17 cellular contexts compared by ENCODE assay signal in the genomic region with DNA sequence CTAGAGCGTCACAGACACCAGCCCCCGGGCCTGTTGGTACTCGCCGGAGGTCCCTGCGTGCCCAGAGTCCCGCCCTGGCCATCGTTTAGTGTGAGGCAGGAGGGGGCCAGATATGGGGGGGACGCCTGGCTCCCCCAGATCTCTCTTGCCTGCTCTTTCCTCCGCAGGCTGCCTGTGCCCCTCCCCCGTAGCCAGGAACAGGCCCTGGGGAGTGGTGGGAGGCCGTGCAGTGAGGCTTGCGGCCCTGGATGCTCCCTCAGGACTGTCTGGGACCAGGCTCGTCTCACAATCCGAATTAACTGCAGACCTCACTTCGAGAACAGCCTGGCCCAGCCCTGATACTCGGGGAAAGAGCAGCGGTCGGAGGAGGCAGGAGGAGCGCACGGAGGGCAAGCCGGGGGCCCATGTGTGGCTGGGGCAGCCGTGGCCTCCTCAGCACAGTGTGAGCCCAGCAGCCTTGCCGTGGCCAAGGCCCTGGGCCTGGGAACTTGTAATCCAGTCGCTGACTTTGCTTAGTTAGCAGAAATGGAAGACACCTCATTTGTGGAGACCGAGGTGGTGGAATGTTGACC. TPM values are rescaled to one million over a fixed set of nuclear protein-coding genes. Genes with fewer than 3 reads are reported as not detected.
"Had no signal": no experiment of that assay in that cellular context is flagged by ENCODE, and none has a peak within 500 bp of the region (broad histone marks: within the 10 kb centered on the region; RNA-seq: fewer than 3 reads in every experiment).

No MANE protein-coding gene starts in this region.

- H3K27me3 Mint-ChIP-seq: activated B cell treated with CpG ODN at 0.5 μM for 24 hours; activated CD4-positive, alpha-beta T cell treated with anti-CD3 and anti-CD28 coated beads, Interleukin-2, amount 10 ng/mL, durations not matched to agents 24 days and 14 days; activated naive CD4-positive, alpha-beta T cell treated with anti-CD3 and anti-CD28 coated beads, Interleukin-2, amount 50 U/mL, for 24 hours had no signal

- H3K9me3 Mint-ChIP-seq: activated B cell treated with CpG ODN at 0.5 μM for 24 hours; activated CD4-positive, alpha-beta T cell treated with anti-CD3 and anti-CD28 coated beads, Interleukin-2, amount 10 ng/mL, durations not matched to agents 24 days and 14 days; activated naive CD4-positive, alpha-beta T cell treated with anti-CD3 and anti-CD28 coated beads, Interleukin-2, amount 50 U/mL, for 24 hours; natural killer cell had no signal

- DNase-seq: activated B cell treated with CpG ODN at 0.5 μM for 24 hours; activated CD4-positive, alpha-beta T cell treated with anti-CD3 and anti-CD28 coated beads, Interleukin-2, amount 10 ng/mL, durations not matched to agents 24 days and 14 days; activated CD8-positive, alpha-beta memory T cell treated with anti-CD3 and anti-CD28 coated beads, Interleukin-2, amount 50 U/mL, for 4 hours; activated CD8-positive, alpha-beta T cell treated with anti-CD3 and anti-CD28 coated beads, Interleukin-2, amount 10 ng/mL, durations not matched to agents 7 days and 5 days; activated effector memory CD4-positive, alpha-beta T cell treated with anti-CD3 and anti-CD28 coated beads, Interleukin-2, amount 50 U/mL, for 16 hours; activated T-cell treated with anti-CD3 and anti-CD28 coated beads, Interleukin-2, amount 50 U/mL, for 48 hours; adrenal gland; natural killer cell; occipital lobe; T-helper 2 cell had no signal

- FAIRE-seq: endometrium, TTC549, urothelium cell line had no signal

- H3K27ac ChIP-seq: adrenal gland, cardiac muscle cell had no signal

- H3K9me3 ChIP-seq: adrenal gland had no signal

- H3K27ac Mint-ChIP-seq: activated B cell treated with CpG ODN at 0.5 μM for 24 hours; activated CD4-positive, alpha-beta T cell treated with anti-CD3 and anti-CD28 coated beads, Interleukin-2, amount 10 ng/mL, durations not matched to agents 24 days and 14 days; activated CD8-positive, alpha-beta T cell treated with anti-CD3 and anti-CD28 coated beads, Interleukin-2, amount 10 ng/mL, durations not matched to agents 7 days and 5 days; activated naive CD4-positive, alpha-beta T cell treated with anti-CD3 and anti-CD28 coated beads, Interleukin-2, amount 50 U/mL, for 24 hours; natural killer cell had no signal

- H3K36me3 Mint-ChIP-seq: activated naive CD4-positive, alpha-beta T cell treated with anti-CD3 and anti-CD28 coated beads, Interleukin-2, amount 50 U/mL, for 24 hours; natural killer cell had no signal

- H3K4me3 Mint-ChIP-seq: activated B cell treated with CpG ODN at 0.5 μM for 24 hours; activated CD4-positive, alpha-beta T cell treated with anti-CD3 and anti-CD28 coated beads, Interleukin-2, amount 10 ng/mL, durations not matched to agents 24 days and 14 days; activated CD8-positive, alpha-beta T cell treated with anti-CD3 and anti-CD28 coated beads, Interleukin-2, amount 10 ng/mL, durations not matched to agents 7 days and 5 days; activated naive CD4-positive, alpha-beta T cell treated with anti-CD3 and anti-CD28 coated beads, Interleukin-2, amount 50 U/mL, for 24 hours; natural killer cell had no signal

- H3K36me3 ChIP-seq: adrenal gland, cardiac muscle cell had no signal

- ATAC-seq: activated CD8-positive, alpha-beta T cell treated with anti-CD3 and anti-CD28 coated beads, Interleukin-2, amount 10 ng/mL, durations not matched to agents 7 days and 5 days; esophagus mucosa; natural killer cell had no signal

- H3K4me3 ChIP-seq: adrenal gland, cardiac muscle cell had no signal

- H3K4me1 ChIP-seq: adrenal gland had no signal

- H3K4me1 Mint-ChIP-seq: activated B cell treated with CpG ODN at 0.5 μM for 24 hours; activated CD4-positive, alpha-beta T cell treated with anti-CD3 and anti-CD28 coated beads, Interleukin-2, amount 10 ng/mL, durations not matched to agents 24 days and 14 days; activated naive CD4-positive, alpha-beta T cell treated with anti-CD3 and anti-CD28 coated beads, Interleukin-2, amount 50 U/mL, for 24 hours; natural killer cell had no signal

- H3K27me3 ChIP-seq: adrenal gland, cardiac muscle cell had no signal

RNA-seq across cellular contexts. Expression of a gene that starts 28.7 kb away (rescaled TPM):
- total RNA-seq: activated B cell treated with CpG ODN at 0.5 μM for 24 hours; activated CD4-positive, alpha-beta T cell treated with anti-CD3 and anti-CD28 coated beads, Interleukin-2, amount 10 ng/mL, durations not matched to agents 24 days and 14 days; activated CD8-positive, alpha-beta T cell treated with anti-CD3 and anti-CD28 coated beads, Interleukin-2, amount 10 ng/mL, durations not matched to agents 7 days and 5 days; esophagus mucosa; natural killer cell; occipital lobe had no signal
- polyA plus RNA-seq: cardiac muscle cell had no signal

RNA-seq across cellular contexts. Expression of a gene that starts 52.8 kb away (rescaled TPM):
- total RNA-seq: activated B cell treated with CpG ODN at 0.5 μM for 24 hours; activated CD4-positive, alpha-beta T cell treated with anti-CD3 and anti-CD28 coated beads, Interleukin-2, amount 10 ng/mL, durations not matched to agents 24 days and 14 days; activated CD8-positive, alpha-beta T cell treated with anti-CD3 and anti-CD28 coated beads, Interleukin-2, amount 10 ng/mL, durations not matched to agents 7 days and 5 days; adrenal gland; esophagus mucosa; natural killer cell; occipital lobe; posterior vena cava had no signal
